7 cellular contexts compared by ENCODE assay signal in genomic region chr15:101912349-101913287, GRCh38.
DNase-seq lines count a peak whose midpoint lies in the region; ATAC-seq, FAIRE-seq and TF ChIP-seq lines count a peak whose summit lies in the region.
"Not testable (repeated sequence)": the region's sequence is repeated elsewhere in the genome, so short reads cannot be mapped to it uniquely, and the experiment has no call there.

No MANE protein-coding gene starts in this region.

- FAIRE-seq in K562 (lab: Jason Lieb, UNC), result not testable (repeated sequence)

- not testable (repeated sequence) for TF ChIP-seq RAD21 in K562 (CRISPR knock-in tag; conservative IDR thresholded peaks at IDR 0.05 in 1 of 2, IDR thresholded peaks at IDR 0.05 in 1 of 2)

- H3K27me3 ChIP-seq in Karpas-422 (ENCODE audit: low read length); K562 (ENCODE audit: control insufficient read depth in 2 of 2, insufficient read depth in 2 of 2, low read length in 2 of 2); lung (ENCODE audit: control insufficient read depth, insufficient read depth); stomach: not testable (repeated sequence)

- ATAC-seq in K562 (peak; percentile 88), left colon (peak; percentile 97), lung (ENCODE audit: insufficient read depth, low FRiP score) (peak; percentile 72)
- not testable (repeated sequence) for ATAC-seq in Right ventricle myocardium superior (ENCODE audit: poor library complexity)

- DNase-seq in Karpas-422, result peak; percentile 23
- not testable (repeated sequence) for DNase-seq in K562 (ENCODE audit: extremely low read depth in 1 of 4, low spot score in 3 of 4)
- DNase-seq in Right ventricle myocardium superior, result peak; percentile 15
- peak; percentile 5 to 25 for DNase-seq in left colon
- peak; percentile 27 for DNase-seq in lung (ENCODE audit: low spot score)
- peak; percentile 53 for DNase-seq in posterior vena cava (ENCODE audit: low spot score)
- peak; percentile 25 for DNase-seq in stomach

- not testable (repeated sequence) for TF ChIP-seq EP300 in K562 (IDR thresholded peaks at IDR 0.05; ENCODE audit: low read length); stomach (IDR thresholded peaks at IDR 0.05)

- POLR2A ChIA-PET in K562 (lab: Yijun Ruan, JAX), result not testable (repeated sequence)

- TF ChIP-seq CTCF in K562 (IDR thresholded peaks at IDR 0.05 in 2 of 3, conservative IDR thresholded peaks at IDR 0.05 in 1 of 3; ENCODE audit: insufficient read depth in 2 of 3, low read depth in 1 of 3, low read length in 3 of 3); lung (IDR thresholded peaks at IDR 0.05; ENCODE audit: control extremely low read depth, extremely low read depth); stomach (IDR thresholded peaks at IDR 0.05): not testable (repeated sequence)

- H3K9me1 ChIP-seq in K562 (ENCODE audit: control insufficient read depth, insufficient read depth, low read length), result not testable (repeated sequence)

- WGBS in K562 (ENCODE audit: insufficient coverage, low coverage, missing lambda C conversion rate), result no CpG with 5 or more reads among the region's 5 CpGs
- WGBS in lung, 2 donors, result 54 to 76% methylated on average over 2 to 3 of the region's 5 CpGs
- 59 to 100% (median 67%) methylated on average over 1 to 3 of the region's 5 CpGs for WGBS in stomach, 5 donors

- H2AFZ ChIP-seq in Karpas-422 (ENCODE audit: low read length); K562 (ENCODE audit: low read depth, low read length): not testable (repeated sequence)

- CTCF ChIA-PET in K562 (lab: Yijun Ruan, JAX; ENCODE audit: low intra/inter-chr PET ratio), result not testable (repeated sequence)

- not testable (repeated sequence) for TF ChIP-seq POLR2A in K562 (conservative IDR thresholded peaks at IDR 0.05); stomach (IDR thresholded peaks at IDR 0.05)

- H3K36me3 ChIP-seq in Karpas-422 (ENCODE audit: insufficient read depth, low read length); K562 (ENCODE audit: control insufficient read depth, insufficient read depth, low read length); lung (ENCODE audit: control insufficient read depth in 2 of 2, insufficient read depth in 2 of 2, low read length in 2 of 2); stomach: not testable (repeated sequence)

- H4K20me1 ChIP-seq in Karpas-422 (ENCODE audit: insufficient read depth, low read depth, low read length); K562 (replicated peaks; ENCODE audit: control insufficient read depth, insufficient read depth, low read length): not testable (repeated sequence)

- not testable (repeated sequence) for H3K79me2 ChIP-seq in Karpas-422 (ENCODE audit: low read length); K562 (ENCODE audit: control insufficient read depth, insufficient read depth, low read length)

- intact Hi-C loops in K562 (cut with micrococcal nuclease); Right ventricle myocardium superior (cut with DNase I); left colon (cut with DNase I, micrococcal nuclease); posterior vena cava (cut with DNase I); stomach (cut with DNase I; ENCODE audit: low total_unique reads): not testable (repeated sequence)

- H3K27ac ChIP-seq in Karpas-422 (ENCODE audit: low read length); K562 (ENCODE audit: extremely low read depth, low read depth, low read length); lung (ENCODE audit: low read depth in 1 of 2, low read length in 1 of 2); stomach: not testable (repeated sequence)

- H3K9me3 ChIP-seq in Karpas-422 (ENCODE audit: low read length); K562 (replicated peaks; ENCODE audit: control insufficient read depth, insufficient read depth, low read depth, low read length); lung (ENCODE audit: control insufficient read depth in 2 of 2, insufficient read depth in 1 of 2, low read length in 1 of 2); stomach: not testable (repeated sequence)

- BruUV-seq in K562 (replicated peaks; lab: Mats Ljungman, UMichigan), result not testable (repeated sequence)

- H3K9me2 ChIP-seq in Karpas-422 (replicated peaks; ENCODE audit: insufficient read depth, low read length), result not testable (repeated sequence)

- H3K4me2 ChIP-seq in Karpas-422 (ENCODE audit: low read depth, low read length, poor library complexity, severe bottlenecking); K562 (ENCODE audit: insufficient read depth, low read length): not testable (repeated sequence)

- in situ Hi-C loops in K562 (cut with MboI), result not testable (repeated sequence)

- not testable (repeated sequence) for H3K9ac ChIP-seq in Karpas-422 (ENCODE audit: low read length); K562 (ENCODE audit: insufficient read depth in 1 of 2, low read depth in 2 of 2, low read length in 2 of 2)

- not testable (repeated sequence) for H3K4me3 ChIP-seq in Karpas-422 (ENCODE audit: low read length); K562; lung; stomach

- not testable (repeated sequence) for H3K4me1 ChIP-seq in Karpas-422 (ENCODE audit: low read length); K562 (replicated peaks in 1 of 2; ENCODE audit: control insufficient read depth in 2 of 2, insufficient read depth in 2 of 2, low read length in 2 of 2); lung (ENCODE audit: control insufficient read depth in 2 of 2, insufficient read depth in 2 of 2, low read length in 2 of 2); stomach
